In genomic region chr17:75783803-75784472, GRCh38 we compare ENCODE assay signal across 8 cellular contexts. TPM values are rescaled to one million over a fixed set of nuclear protein-coding genes. Genes with fewer than 3 reads are reported as not detected.
DNase-seq lines count a peak whose midpoint lies in the region; ATAC-seq, FAIRE-seq and TF ChIP-seq lines count a peak whose summit lies in the region.

No MANE protein-coding gene starts in this region.

- in situ Hi-C loops in K562 (cut with MboI): no loop called here

- peak overlapping the region; percentile 99 for H3K4me3 ChIP-seq in Jurkat, Clone E6-1 (ENCODE audit: low read length)
- H3K4me3 ChIP-seq in K562 (peak overlapping the region; percentile 69), left lung (peak overlapping the region; percentile 14 to 56)

- no TSS peak for BruUV-seq in K562 (replicated peaks; lab: Mats Ljungman, UMichigan)

- TF ChIP-seq CTCF in K562 (IDR thresholded peaks at IDR 0.05 in 2 of 3, conservative IDR thresholded peaks at IDR 0.05 in 1 of 3; ENCODE audit: insufficient read depth in 2 of 3, low read depth in 1 of 3, low read length in 3 of 3): no peak
- TF ChIP-seq CTCF in left lung (IDR thresholded peaks at IDR 0.05): no peak

- peak overlapping the region; percentile 100 for H3K27ac ChIP-seq in K562 (ENCODE audit: extremely low read depth, low read depth, low read length)
- H3K27ac ChIP-seq in left lung: peak overlapping the region; percentile 99 to 100
- H3K27ac ChIP-seq in temporal lobe (ENCODE audit: low read depth, low read length): peak overlapping the region; percentile 100

- no peak for TF ChIP-seq EP300 in K562 (IDR thresholded peaks at IDR 0.05; ENCODE audit: low read length)

- DNase-seq in DMS 273 (lab: John Stamatoyannopoulos, UW; ENCODE audit: unreplicated experiment) (peak; percentile 73), DMS 273 treated with DMSO at 0.1 percent for 48 hours (lab: John Stamatoyannopoulos, UW) (no peak), K562 (ENCODE audit: extremely low read depth in 1 of 4, low spot score in 3 of 4) (peak in 1 of 4 experiments; percentile 61), left lung (peak in 1 of 2 donors; percentile 53), hippocampal formation (lab: John Stamatoyannopoulos, UW) (no peak), MV-4-11 (lab: John Stamatoyannopoulos, UW) (no peak)
- no peak for DNase-seq in Jurkat, Clone E6-1 (ENCODE audit: low read depth, low spot score)

- POLR2A ChIA-PET in K562 (lab: Yijun Ruan, JAX): interaction anchor here (0.6 to 7.1 kb wide), 19 partner anchors 8 to 346 kb away, joined by 3 to 132 read pairs (median 4); partner anchors contain the start of gene WBP2

- CTCF ChIA-PET in K562 (lab: Yijun Ruan, JAX; ENCODE audit: low intra/inter-chr PET ratio): no interaction called here

- TF ChIP-seq RAD21 in K562 (CRISPR knock-in tag; conservative IDR thresholded peaks at IDR 0.05 in 1 of 2, IDR thresholded peaks at IDR 0.05 in 1 of 2): no peak

- peaks cover 1% of the 10 kb centered on the region; the same call in 2 of the 3 replicates for H3K36me3 ChIP-seq in K562 (ENCODE audit: control insufficient read depth, insufficient read depth, low read length)
- H3K36me3 ChIP-seq in left lung: peaks cover 0 to 1% of the 10 kb centered on the region in 2 donors

- H3K9me3 ChIP-seq in K562 (replicated peaks; ENCODE audit: control insufficient read depth, insufficient read depth, low read depth, low read length): no peaks in the 10 kb centered on the region
- no peaks in the 10 kb centered on the region for H3K9me3 ChIP-seq in left lung

- H3K9me1 ChIP-seq in K562 (ENCODE audit: control insufficient read depth, insufficient read depth, low read length): no peaks in the 10 kb centered on the region

- H3K27me3 ChIP-seq in K562 (ENCODE audit: control insufficient read depth in 2 of 2, insufficient read depth in 2 of 2, low read length in 2 of 2) (no peaks in the 10 kb centered on the region), left lung (no peaks in the 10 kb centered on the region)

- peak; percentile 7 for ATAC-seq in K562
- peak; percentile 0 for ATAC-seq in left lung

- peak; percentile 65 for FAIRE-seq in K562 (lab: Jason Lieb, UNC)

- peaks cover 46% of the 10 kb centered on the region for H3K79me2 ChIP-seq in K562 (ENCODE audit: control insufficient read depth, insufficient read depth, low read length)

- peak overlapping the region; percentile 93 to 100 for H3K9ac ChIP-seq in K562 (ENCODE audit: insufficient read depth in 1 of 2, low read depth in 2 of 2, low read length in 2 of 2)

- H4K20me1 ChIP-seq in K562 (replicated peaks; ENCODE audit: control insufficient read depth, insufficient read depth, low read length): peaks cover 6% of the 10 kb centered on the region; the same call in 1 of the 2 replicates

- intact Hi-C loops in K562 (cut with micrococcal nuclease) (loop anchor here (5.0 to 10.0 kb wide), 2 partner anchors 73 to 191 kb away; partner anchors contain the start of genes ACOX1, TEN1 and WBP2), left lung (cut with DNase I) (no loop called here)

- H3K4me1 ChIP-seq in K562 (replicated peaks in 1 of 2; ENCODE audit: control insufficient read depth in 2 of 2, insufficient read depth in 2 of 2, low read length in 2 of 2): peaks cover 20 to 39% of the 10 kb centered on the region in 2 experiments
- H3K4me1 ChIP-seq in left lung: peaks cover 19 to 67% of the 10 kb centered on the region in 2 donors

- peak overlapping the region; percentile 91 for H2AFZ ChIP-seq in K562 (ENCODE audit: low read depth, low read length)

- WGBS in K562 (ENCODE audit: insufficient coverage, low coverage, missing lambda C conversion rate): 20% methylated on average over 20 of the region's 20 CpGs

- H3K4me2 ChIP-seq in K562 (ENCODE audit: insufficient read depth, low read length): peak overlapping the region; percentile 88

- peak; percentile 56 for TF ChIP-seq POLR2A in K562 (conservative IDR thresholded peaks at IDR 0.05)

TF ChIP-seq in K562, 482 proteins besides CTCF, POLR2A, EP300 and RAD21 (continues in another document):
- TF ChIP-seq TRIM28 (IDR thresholded peaks at IDR 0.05): no peak
- TF ChIP-seq, protein P1, sequence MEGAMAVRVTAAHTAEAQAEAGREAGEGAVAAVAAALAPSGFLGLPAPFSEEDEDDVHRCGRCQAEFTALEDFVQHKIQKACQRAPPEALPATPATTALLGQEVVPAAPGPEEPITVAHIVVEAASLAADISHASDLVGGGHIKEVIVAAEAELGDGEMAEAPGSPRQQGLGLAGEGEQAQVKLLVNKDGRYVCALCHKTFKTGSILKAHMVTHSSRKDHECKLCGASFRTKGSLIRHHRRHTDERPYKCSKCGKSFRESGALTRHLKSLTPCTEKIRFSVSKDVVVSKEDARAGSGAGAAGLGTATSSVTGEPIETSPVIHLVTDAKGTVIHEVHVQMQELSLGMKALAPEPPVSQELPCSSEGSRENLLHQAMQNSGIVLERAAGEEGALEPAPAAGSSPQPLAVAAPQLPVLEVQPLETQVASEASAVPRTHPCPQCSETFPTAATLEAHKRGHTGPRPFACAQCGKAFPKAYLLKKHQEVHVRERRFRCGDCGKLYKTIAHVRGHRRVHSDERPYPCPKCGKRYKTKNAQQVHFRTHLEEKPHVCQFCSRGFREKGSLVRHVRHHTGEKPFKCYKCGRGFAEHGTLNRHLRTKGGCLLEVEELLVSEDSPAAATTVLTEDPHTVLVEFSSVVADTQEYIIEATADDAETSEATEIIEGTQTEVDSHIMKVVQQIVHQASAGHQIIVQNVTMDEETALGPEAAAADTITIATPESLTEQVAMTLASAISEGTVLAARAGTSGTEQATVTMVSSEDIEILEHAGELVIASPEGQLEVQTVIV (CRISPR knock-in tag; IDR thresholded peaks at IDR 0.05; ENCODE audit: borderline replicate concordance): no peak
- TF ChIP-seq ELK3 (CRISPR knock-in tag; IDR thresholded peaks at IDR 0.05): no peak
- TF ChIP-seq SMAD4 (CRISPR knock-in tag; conservative IDR thresholded peaks at IDR 0.05): peak; percentile 45
- TF ChIP-seq EWSR1 (IDR thresholded peaks at IDR 0.05; ENCODE audit: borderline replicate concordance, low read depth, partially characterized antibody): no peak

RNA-seq across cellular contexts. Expression of gene UNK, which starts 0.7 kb away (rescaled TPM):
- 43.6 TPM for polyA plus RNA-seq in Jurkat, Clone E6-1 (2012; ENCODE audit: insufficient read depth, insufficient read length)
- total RNA-seq in K562 (2011; cell fraction: chromatin; rRNA removed; ENCODE audit: low replicate concordance): 112 and 148 TPM in 2 replicates
- 60.9 and 67.9 TPM in 2 replicates for total RNA-seq in K562 (2011; cell fraction: nucleolus; rRNA removed)
- total RNA-seq in K562 (2011; cell fraction: nucleoplasm; rRNA removed): 116 and 161 TPM in 2 replicates
- total RNA-seq in K562 (2014; rRNA removed): 12.8 and 16.0 TPM in 2 replicates
- 24.8 and 27.6 TPM in 2 replicates for total RNA-seq in K562 (2014; rRNA removed; fragmentation: Illumina TruSeq; extraction: Trizol)
- total RNA-seq in K562 (2015; rRNA removed; fragmentation: Illumina TruSeq; extraction: Trizol): 25.8 and 27.7 TPM in 2 replicates
- 22.2 and 26.7 TPM in 2 replicates for total RNA-seq in K562 (2021)
- polyA plus RNA-seq in K562 (2011; rRNA removed): 38.6 and 38.7 TPM in 2 replicates
- polyA plus RNA-seq in K562 (2011; cell fraction: cytosol; rRNA removed): 17.7 and 26.9 TPM in 2 replicates
- 31.3 and 35.3 TPM in 2 replicates for polyA plus RNA-seq in K562 (2011; cell fraction: nucleus; rRNA removed)
- 20.2 and 24.9 TPM in 2 replicates for polyA plus RNA-seq in K562 (2012)
- polyA plus RNA-seq in K562 (2014; fragmentation: Illumina TruSeq; extraction: Trizol): 36.5 and 38.1 TPM in 2 replicates
- polyA plus RNA-seq in K562 (2014; fragmentation: Nextera tagmentation; extraction: Ambion mirVana): 10 to 100 TPM; 13.7 to 18.8 TPM
- polyA plus RNA-seq in K562 (2014; rRNA removed): 24.2 and 25.4 TPM in 2 replicates
- 25.3 and 43.9 TPM in 2 replicates for polyA minus RNA-seq in K562 (2011; rRNA and poly(A)+ RNA removed)
- 6.6 and 14.4 TPM in 2 replicates for polyA minus RNA-seq in K562 (2011; cell fraction: cytosol; rRNA and poly(A)+ RNA removed)
- 17.8 and 34.1 TPM in 2 replicates for polyA minus RNA-seq in K562 (2011; cell fraction: nucleus; rRNA and poly(A)+ RNA removed)
- total RNA-seq in left lung: 10 to 100 TPM; 19.8 to 24.6 TPM
- 24.8 TPM for total RNA-seq in temporal lobe

RNA-seq across cellular contexts. Expression of gene GALK1, which starts 18.9 kb away (rescaled TPM):
- 47.6 TPM for polyA plus RNA-seq in Jurkat, Clone E6-1 (2012; ENCODE audit: insufficient read depth, insufficient read length)
- total RNA-seq in K562 (2011; cell fraction: chromatin; rRNA removed; ENCODE audit: low replicate concordance): 12.6 and 46.2 TPM in 2 replicates
- 46.2 and 53.6 TPM in 2 replicates for total RNA-seq in K562 (2011; cell fraction: nucleolus; rRNA removed)
- 21.6 and 27.1 TPM in 2 replicates for total RNA-seq in K562 (2011; cell fraction: nucleoplasm; rRNA removed)
- 51.6 and 58.5 TPM in 2 replicates for total RNA-seq in K562 (2014; rRNA removed)
- 2.2 and 4.2 TPM in 2 replicates for total RNA-seq in K562 (2014; rRNA removed; fragmentation: Illumina TruSeq; extraction: Trizol)
- 23.2 and 23.4 TPM in 2 replicates for total RNA-seq in K562 (2015; rRNA removed; fragmentation: Illumina TruSeq; extraction: Trizol)
- total RNA-seq in K562 (2021): 41.6 and 46.7 TPM in 2 replicates
- polyA plus RNA-seq in K562 (2011; rRNA removed): 17.4 and 31.4 TPM in 2 replicates
- 40.3 and 101 TPM in 2 replicates for polyA plus RNA-seq in K562 (2011; cell fraction: cytosol; rRNA removed)
- 71.0 and 91.6 TPM in 2 replicates for polyA plus RNA-seq in K562 (2011; cell fraction: nucleus; rRNA removed)
- polyA plus RNA-seq in K562 (2012): 29.9 and 60.2 TPM in 2 replicates
- 6.1 and 15.8 TPM in 2 replicates for polyA plus RNA-seq in K562 (2014; fragmentation: Illumina TruSeq; extraction: Trizol)
- polyA plus RNA-seq in K562 (2014; fragmentation: Nextera tagmentation; extraction: Ambion mirVana): 1 to 10 TPM in 1 of 2 experiments, under 1 TPM in 1; 0.45 to 2.1 TPM
- polyA plus RNA-seq in K562 (2014; rRNA removed): 36.4 and 40.3 TPM in 2 replicates
- polyA minus RNA-seq in K562 (2011; rRNA and poly(A)+ RNA removed): 7.4 and 9.8 TPM in 2 replicates
- 23.4 and 30.8 TPM in 2 replicates for polyA minus RNA-seq in K562 (2011; cell fraction: cytosol; rRNA and poly(A)+ RNA removed)
- polyA minus RNA-seq in K562 (2011; cell fraction: nucleus; rRNA and poly(A)+ RNA removed): 18.3 and 25.1 TPM in 2 replicates
- total RNA-seq in left lung: 10 to 100 TPM; 38.1 to 39.6 TPM
- 6.4 TPM for total RNA-seq in temporal lobe

Comparison
In these comparisons a context has a peak if more than half of its experiments do, and no peak if none do; other contexts are left out.
1. H3K4me3 ChIP-seq: peak in every context shown above with its lines; median percentile 99 in Jurkat, Clone E6-1; 69 in K562; 35 in left lung.